ENCODE assay signal across 29 cellular contexts in genomic region chr3:167172377-167172776, GRCh38.
"Had no signal": no experiment of that assay in that cellular context is flagged by ENCODE, and none has a peak within 500 bp of the region (broad histone marks: within the 10 kb centered on the region; RNA-seq: fewer than 3 reads in every experiment).

No MANE protein-coding gene starts in this region.

- H3K27ac ChIP-seq: stomach, suprapubic skin, testis, thoracic aorta, thyroid gland, tibial artery, tibial nerve, transverse colon, upper lobe of left lung, upper lobe of right lung, uterus, vagina had no signal

- H3K4me1 ChIP-seq: suprapubic skin, testis, thyroid gland, tibial artery, tibial nerve, transverse colon, upper lobe of left lung, upper lobe of right lung, uterus, vagina had no signal

- ATAC-seq: stimulated activated effector memory CD8-positive, alpha-beta T cell treated with anti-CD3 and anti-CD28 coated beads, Interleukin-12 subunit alpha, Interleukin-12 subunit beta, amount 100 ng/mL, for 72 hours; stimulated activated memory B cell treated with anti-CD40 and anti-IgM and Interleukin-4, amounts not matched to agents 10 μg/mL and 1 μg/mL and 100 μg/mL, for 72 hours; stimulated activated naive B cell treated with anti-CD40 and anti-IgM and Interleukin-4, amounts not matched to agents 10 μg/mL and 1 μg/mL and 100 μg/mL, for 72 hours; stimulated activated naive CD8-positive, alpha-beta T cell treated with anti-CD3 and anti-CD28 coated beads, Interleukin-15, amount 100 ng/mL, for 72 hours; stimulated activated naive CD8-positive, alpha-beta T cell treated with anti-CD3 and anti-CD28 coated beads, Interleukin-15, Interleukin-2, amounts not matched to agents 100 U/mL and 50 U/mL, for 24 hours; upper lobe of right lung had no signal

- H3K4me3 Mint-ChIP-seq: stimulated activated effector memory CD8-positive, alpha-beta T cell treated with anti-CD3 and anti-CD28 coated beads, Interleukin-12 subunit alpha, Interleukin-12 subunit beta, amount 100 ng/mL, for 72 hours; stimulated activated memory B cell treated with anti-CD40 and anti-IgM and Interleukin-4, amounts not matched to agents 10 μg/mL and 1 μg/mL and 100 μg/mL, for 72 hours; stimulated activated naive B cell treated with anti-CD40 and anti-IgM and Interleukin-4, amounts not matched to agents 10 μg/mL and 1 μg/mL and 100 μg/mL, for 72 hours; stimulated activated naive CD8-positive, alpha-beta T cell treated with anti-CD3 and anti-CD28 coated beads, Interleukin-15, amount 100 ng/mL, for 72 hours; stimulated activated naive CD8-positive, alpha-beta T cell treated with anti-CD3 and anti-CD28 coated beads, Interleukin-15, Interleukin-2, amounts not matched to agents 100 ng/mL and 50 ng/mL, for 24 hours; type B pancreatic cell had no signal

- H3K9me3 Mint-ChIP-seq: type B pancreatic cell had no signal

- H3K4me1 Mint-ChIP-seq: stimulated activated effector memory CD8-positive, alpha-beta T cell treated with anti-CD3 and anti-CD28 coated beads, Interleukin-12 subunit alpha, Interleukin-12 subunit beta, amount 100 ng/mL, for 72 hours; stimulated activated memory B cell treated with anti-CD40 and anti-IgM and Interleukin-4, amounts not matched to agents 10 μg/mL and 1 μg/mL and 100 μg/mL, for 72 hours; stimulated activated naive B cell treated with anti-CD40 and anti-IgM and Interleukin-4, amounts not matched to agents 10 μg/mL and 1 μg/mL and 100 μg/mL, for 72 hours; stimulated activated naive CD8-positive, alpha-beta T cell treated with anti-CD3 and anti-CD28 coated beads, Interleukin-15, amount 100 ng/mL, for 72 hours had no signal

- H3K9me3 ChIP-seq: testis, thoracic aorta, thyroid gland, tibial artery, uterus had no signal

- FAIRE-seq: urothelium cell line had no signal

- H3K27me3 ChIP-seq: stomach, suprapubic skin, testis, thyroid gland, tibial artery, tibial nerve, transverse colon, upper lobe of left lung, upper lobe of right lung, uterus, vagina had no signal

- H3K36me3 Mint-ChIP-seq: stimulated activated effector memory CD8-positive, alpha-beta T cell treated with anti-CD3 and anti-CD28 coated beads, Interleukin-12 subunit alpha, Interleukin-12 subunit beta, amount 100 ng/mL, for 72 hours; stimulated activated memory B cell treated with anti-CD40 and anti-IgM and Interleukin-4, amounts not matched to agents 10 μg/mL and 1 μg/mL and 100 μg/mL, for 72 hours; stimulated activated naive B cell treated with anti-CD40 and anti-IgM and Interleukin-4, amounts not matched to agents 10 μg/mL and 1 μg/mL and 100 μg/mL, for 72 hours; type B pancreatic cell had no signal

- H3K4me3 ChIP-seq: stomach, suprapubic skin, testis, thoracic aorta, thyroid gland, tibial artery, tibial nerve, transverse colon, upper lobe of left lung, upper lobe of right lung, uterus, vagina had no signal

- DNase-seq: stimulated activated CD4-positive, alpha-beta T cell treated with anti-CD3 and anti-CD28 coated beads, Interleukin-2, amount 100 ng/mL, for 48 hours; stimulated activated CD4-positive, alpha-beta T cell treated with anti-CD3 and anti-CD28 coated beads, Interleukin-4, amount 100 ng/mL, for 1 hour; stimulated activated CD4-positive, alpha-beta T cell treated with anti-CD3 and anti-CD28 coated beads, Interleukin-4, amount 100 ng/mL, for 24 hours; stimulated activated CD4-positive, alpha-beta T cell treated with anti-CD3 and anti-CD28 coated beads, Interleukin-4, amount 100 ng/mL, for 4 hours; stimulated activated CD8-positive, alpha-beta memory T cell treated with anti-CD3 and anti-CD28 coated beads, Interleukin-4, amount 100 ng/mL, for 48 hours; stimulated activated naive B cell treated with anti-CD40 and anti-IgM and Interleukin-4, amounts not matched to agents 10 μg/mL and 1 μg/mL and 100 μg/mL, for 72 hours; stimulated activated naive CD4-positive, alpha-beta T cell; stimulated activated naive CD4-positive, alpha-beta T cell treated with Interleukin-2 at 50 U/mL for 16 hours; stimulated activated naive CD8-positive, alpha-beta T cell treated with anti-CD3 and anti-CD28 coated beads, Interleukin-15, amount 100 ng/mL, for 72 hours; stimulated activated naive CD8-positive, alpha-beta T cell treated with anti-CD3 and anti-CD28 coated beads, Interleukin-15, Interleukin-2, amounts not matched to agents 100 U/mL and 50 U/mL, for 24 hours; stomach; substantia nigra; testis; thyroid gland; tibial artery; transverse colon; trophoblast cell; upper lobe of left lung; upper lobe of right lung; uterus had no signal

- H3K36me3 ChIP-seq: stomach, suprapubic skin, thoracic aorta, thyroid gland, tibial artery, tibial nerve, transverse colon, upper lobe of left lung, upper lobe of right lung, uterus, vagina had no signal

- H3K27me3 Mint-ChIP-seq: stimulated activated memory B cell treated with anti-CD40 and anti-IgM and Interleukin-4, amounts not matched to agents 10 μg/mL and 1 μg/mL and 100 μg/mL, for 72 hours; stimulated activated naive B cell treated with anti-CD40 and anti-IgM and Interleukin-4, amounts not matched to agents 10 μg/mL and 1 μg/mL and 100 μg/mL, for 72 hours; stimulated activated naive CD8-positive, alpha-beta T cell treated with anti-CD3 and anti-CD28 coated beads, Interleukin-15, amount 100 ng/mL, for 72 hours; stimulated activated naive CD8-positive, alpha-beta T cell treated with anti-CD3 and anti-CD28 coated beads, Interleukin-15, Interleukin-2, amounts not matched to agents 100 ng/mL and 50 ng/mL, for 24 hours; type B pancreatic cell had no signal

- H3K27ac Mint-ChIP-seq: stimulated activated effector memory CD8-positive, alpha-beta T cell treated with anti-CD3 and anti-CD28 coated beads, Interleukin-12 subunit alpha, Interleukin-12 subunit beta, amount 100 ng/mL, for 72 hours; stimulated activated memory B cell treated with anti-CD40 and anti-IgM and Interleukin-4, amounts not matched to agents 10 μg/mL and 1 μg/mL and 100 μg/mL, for 72 hours; stimulated activated naive B cell treated with anti-CD40 and anti-IgM and Interleukin-4, amounts not matched to agents 10 μg/mL and 1 μg/mL and 100 μg/mL, for 72 hours; stimulated activated naive CD8-positive, alpha-beta T cell treated with anti-CD3 and anti-CD28 coated beads, Interleukin-15, Interleukin-2, amounts not matched to agents 100 ng/mL and 50 ng/mL, for 24 hours; type B pancreatic cell had no signal
